14 cellular contexts compared by ENCODE assay signal in the genomic region with DNA sequence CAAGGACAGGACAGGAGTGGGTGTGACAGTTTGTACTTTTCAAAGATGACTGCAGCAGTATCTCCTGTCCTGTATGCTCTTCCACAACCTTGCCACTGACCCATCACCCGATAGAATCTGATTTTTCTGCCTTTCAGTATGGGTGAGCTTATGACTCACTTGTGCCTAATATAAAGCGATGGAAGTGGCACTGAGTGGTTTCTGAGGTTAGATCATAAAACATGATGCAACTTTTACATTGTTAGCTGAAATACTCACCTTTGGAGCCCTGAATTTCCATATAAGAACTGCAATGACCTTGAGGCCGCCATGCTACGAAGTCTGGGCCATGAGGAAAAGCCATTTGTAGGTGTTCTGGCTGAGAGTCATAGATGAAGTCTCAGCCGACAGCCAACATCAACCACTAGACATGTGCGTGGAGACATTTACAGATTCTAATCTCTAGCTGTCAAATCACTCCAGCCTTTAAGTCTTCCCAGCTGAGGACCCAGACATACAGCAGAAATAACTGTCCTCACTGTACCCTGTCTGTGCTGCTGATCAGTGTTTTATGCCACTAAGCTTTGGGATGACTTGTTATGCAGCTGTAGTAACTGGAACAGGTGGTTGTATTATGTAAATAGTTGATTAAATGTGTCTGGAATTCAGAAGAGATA.
DNase-seq lines count a peak whose midpoint lies in the region; FAIRE-seq and TF ChIP-seq lines count a peak whose summit lies in the region.
"Had no signal": no experiment of that assay in that cellular context is flagged by ENCODE, and none has a peak within 500 bp of the region (broad histone marks: within the 10 kb centered on the region; RNA-seq: fewer than 3 reads in every experiment).

No MANE protein-coding gene starts in this region.

- H3K36me3 ChIP-seq in fibroblast of lung (ENCODE audit: control insufficient read depth, insufficient read depth, low read length) (no peaks in the 10 kb centered on the region), BE2C (no peaks in the 10 kb centered on the region)
- H3K36me3 ChIP-seq: left ventricle myocardium inferior, MG63, sigmoid colon, vagina had no signal

- in situ Hi-C loops in KBM-7 (cut with MboI; ENCODE audit: low pct_unique_long_range_greater_than_20kb, low sequenced_read_pairs) = no loop called here

- H3K4me1 ChIP-seq in fibroblast of lung (ENCODE audit: control insufficient read depth, extremely low read depth, insufficient read depth, low read length) = no peaks in the 10 kb centered on the region
- no peaks in the 10 kb centered on the region for H3K4me1 ChIP-seq in BE2C
- H3K4me1 ChIP-seq: left ventricle myocardium inferior, vagina had no signal

- no peak overlapping the region for H3K4me2 ChIP-seq in fibroblast of lung (ENCODE audit: extremely low read depth, insufficient read depth, low read length)

- H2AFZ ChIP-seq in fibroblast of lung (ENCODE audit: low read length) = no peak overlapping the region

- H3K27ac ChIP-seq in fibroblast of lung (ENCODE audit: insufficient read depth, low read length) = no peak overlapping the region
- H3K27ac ChIP-seq: coronary artery, left ventricle myocardium inferior, vagina had no signal

- peak; percentile 37 for DNase-seq in stimulated activated CD4-positive, alpha-beta T cell treated with anti-CD3 and anti-CD28 coated beads, Interleukin-15, amount 100 ng/mL, for 24 hours
- DNase-seq in stimulated activated CD4-positive, alpha-beta T cell treated with anti-CD3 and anti-CD28 coated beads, Interleukin-4, amount 100 ng/mL, for 1 hour = no peak
- peak; percentile 41 for DNase-seq in RKO (ENCODE audit: low spot score)
- DNase-seq in fibroblast of lung (ENCODE audit: low read depth in 2 of 2) = peak; percentile 66 to 76
- DNase-seq in urothelium cell line (ENCODE audit: low spot score) = peak; percentile 70
- no peak for DNase-seq in BE2C
- no peak for DNase-seq in KBM-7
- DNase-seq in NCI-H748 treated with DMSO at 0.1 percent for 48 hours (lab: John Stamatoyannopoulos, UW) = no peak
- DNase-seq: activated B cell treated with CpG ODN at 0.5 μM for 24 hours, left ventricle myocardium inferior, MG63, sigmoid colon had no signal

- H3K4me3 ChIP-seq in fibroblast of lung (replicated peaks in 1 of 4; ENCODE audit: control extremely low read depth in 1 of 4, insufficient read depth in 1 of 4, low read depth in 3 of 4, low read length in 4 of 4) (no peak overlapping the region), BE2C (ENCODE audit: low read depth, low read length) (no peak overlapping the region)
- H3K4me3 ChIP-seq: coronary artery, left ventricle myocardium inferior, MG63, sigmoid colon, vagina had no signal

- FAIRE-seq in urothelium cell line (lab: Jason Lieb, UNC) = peak; percentile 58

- TF ChIP-seq CTCF in fibroblast of lung (conservative IDR thresholded peaks at IDR 0.05 in 1 of 2, IDR thresholded peaks at IDR 0.05 in 1 of 2; ENCODE audit: low read depth in 1 of 2, low read length in 2 of 2) (no peak), BE2C (IDR thresholded peaks at IDR 0.05; ENCODE audit: low read depth, low read length) (no peak)

- no peaks in the 10 kb centered on the region for H3K9me3 ChIP-seq in fibroblast of lung (ENCODE audit: control insufficient read depth, insufficient read depth, low read depth, low read length)
- no peaks in the 10 kb centered on the region for H3K9me3 ChIP-seq in BE2C
- H3K9me3 ChIP-seq: sigmoid colon, vagina had no signal

- H3K79me2 ChIP-seq in fibroblast of lung (ENCODE audit: control insufficient read depth, insufficient read depth, low read length) = no peaks in the 10 kb centered on the region

- H3K9ac ChIP-seq in fibroblast of lung (ENCODE audit: insufficient read depth, low read length) = no peak overlapping the region

- H3K27me3 ChIP-seq in fibroblast of lung (ENCODE audit: control insufficient read depth, insufficient read depth, low read length) = no peaks in the 10 kb centered on the region
- no peaks in the 10 kb centered on the region for H3K27me3 ChIP-seq in BE2C
- H3K27me3 ChIP-seq: MG63, sigmoid colon, vagina had no signal

- no peaks in the 10 kb centered on the region for H4K20me1 ChIP-seq in fibroblast of lung (ENCODE audit: control insufficient read depth, extremely low read depth, insufficient read depth, low read length)

Comparison
In these comparisons a context has a peak if more than half of its experiments do, and no peak if none do; other contexts are left out.
1. DNase-seq: peak in stimulated activated CD4-positive, alpha-beta T cell treated with anti-CD3 and anti-CD28 coated beads, Interleukin-15, amount 100 ng/mL, for 24 hours (single experiment), RKO (single experiment), fibroblast of lung (2 of 2) and urothelium cell line (single experiment); none in stimulated activated CD4-positive, alpha-beta T cell treated with anti-CD3 and anti-CD28 coated beads, Interleukin-4, amount 100 ng/mL, for 1 hour (single experiment), BE2C (single experiment), KBM-7 (single experiment) and NCI-H748 treated with DMSO at 0.1 percent for 48 hours (single experiment).